In genomic region chr3:126750760-126751129, GRCh38 we compare ENCODE assay signal across 25 cellular contexts. TPM values are rescaled to one million over a fixed set of nuclear protein-coding genes. Genes with fewer than 3 reads are reported as not detected.
DNase-seq lines count a peak whose midpoint lies in the region; ATAC-seq, FAIRE-seq and TF ChIP-seq lines count a peak whose summit lies in the region.
"Had no signal": no experiment of that assay in that cellular context is flagged by ENCODE, and none has a peak within 500 bp of the region (broad histone marks: within the 10 kb centered on the region; RNA-seq: fewer than 3 reads in every experiment).

No MANE protein-coding gene starts in this region.

- H3K9ac ChIP-seq in NT2/D1 (ENCODE audit: insufficient read length, low read depth) (no peak overlapping the region), endodermal cell (ENCODE audit: extremely low read depth, low read length, poor library complexity, severe bottlenecking) (no peak overlapping the region), HepG2 (ENCODE audit: insufficient read depth, low read depth, low read length) (no peak overlapping the region)

- no peak overlapping the region for H3K4me3 Mint-ChIP-seq in endodermal cell
- H3K4me3 Mint-ChIP-seq: CD8-positive, alpha-beta T cell; natural killer cell had no signal

- CTCF ChIA-PET in HEK293 (lab: Yijun Ruan, JAX) (interaction anchor here (0.9 to 2.7 kb wide), 5 partner anchors 9 to 797 kb away, joined by 3 to 10 read pairs (median 5); no protein-coding TSS in a partner anchor), HepG2 (lab: Yijun Ruan, JAX; ENCODE audit: low intra/inter-chr PET ratio, low total read pairs) (no interaction called here)

- H3K4me2 ChIP-seq in osteoblast (ENCODE audit: insufficient read depth, low read length) (no peak overlapping the region), HepG2 (ENCODE audit: low read depth, low read length) (no peak overlapping the region)

- H3K4me1 ChIP-seq in HEK293 (ENCODE audit: control insufficient read depth, insufficient read depth, low read length) (no peaks in the 10 kb centered on the region), NT2/D1 (ENCODE audit: insufficient read depth, insufficient read length) (peaks cover 17% of the 10 kb centered on the region), endodermal cell (ENCODE audit: control insufficient read depth, insufficient read depth, low read length) (peaks cover 11% of the 10 kb centered on the region), osteoblast (ENCODE audit: insufficient read depth, low read length) (peaks cover 22% of the 10 kb centered on the region), HepG2 (ENCODE audit: insufficient read depth, low read length) (peaks cover 33% of the 10 kb centered on the region)

- no peaks in the 10 kb centered on the region for H3K27me3 Mint-ChIP-seq in endodermal cell (ENCODE audit: insufficient read depth)

- peak overlapping the region; percentile 82 for H3K27ac Mint-ChIP-seq in endodermal cell
- H3K27ac Mint-ChIP-seq: activated T-helper 2 cell treated with anti-CD3 and anti-CD28 coated beads, Interferon-gamma antibody, Interleukin-2, Interleukin-4, amounts not matched to agents 10 μg/mL and 5 μg/mL and 100 μg/mL, durations not matched to agents 14 hours and 24 hours and 36 hours; CD8-positive, alpha-beta T cell; natural killer cell had no signal

- TF ChIP-seq CTCF in HEK293 (tag by site-specific recombination; IDR thresholded peaks at IDR 0.05) (no peak), endodermal cell (conservative IDR thresholded peaks at IDR 0.05) (no peak), osteoblast (IDR thresholded peaks at IDR 0.05; ENCODE audit: extremely low read depth, low read depth, low read length) (no peak), HepG2 (CRISPR knock-in tag; IDR thresholded peaks at IDR 0.05) (no peak)

- no peaks in the 10 kb centered on the region for H3K9me3 Mint-ChIP-seq in endodermal cell
- H3K9me3 Mint-ChIP-seq: activated T-helper 2 cell treated with anti-CD3 and anti-CD28 coated beads, Interferon-gamma antibody, Interleukin-2, Interleukin-4, amounts not matched to agents 10 μg/mL and 5 μg/mL and 100 μg/mL, durations not matched to agents 14 hours and 24 hours and 36 hours; CD8-positive, alpha-beta T cell; natural killer cell had no signal

- H3K4me3 ChIP-seq in HEK293 (ENCODE audit: low read depth, low read length) (no peak overlapping the region), NT2/D1 (ENCODE audit: insufficient read length, low read depth) (no peak overlapping the region), endodermal cell (ENCODE audit: low read length) (no peak overlapping the region), osteoblast (ENCODE audit: insufficient read depth, low read length) (no peak overlapping the region), HepG2 (replicated peaks in 1 of 3; ENCODE audit: insufficient read depth in 1 of 3, low read depth in 2 of 3, low read length in 3 of 3) (no peak overlapping the region)
- H3K4me3 ChIP-seq: lower lobe of right lung, psoas muscle, spleen, suprapubic skin, vagina had no signal

- no peak for FAIRE-seq in HepG2 (lab: Jason Lieb, UNC)
- FAIRE-seq: bronchial epithelial cell, GM19239 had no signal

- TF ChIP-seq EP300 in HepG2 (IDR thresholded peaks at IDR 0.05; ENCODE audit: low read depth in 2 of 2, low read length in 2 of 2), result no peak
- TF ChIP-seq EP300 in HepG2 (CRISPR knock-in tag; IDR thresholded peaks at IDR 0.05; ENCODE audit: borderline replicate concordance), result no peak

- no TSS peak for BruUV-seq in HepG2 (replicated peaks; lab: Mats Ljungman, UMichigan)

- WGBS in endodermal cell (ENCODE audit: insufficient coverage in 1 of 2, insufficient read length in 1 of 2), 2 experiments, result 40 to 70% methylated on average over 3 to 5 of the region's 5 CpGs
- 87% methylated on average over 5 of the region's 5 CpGs for WGBS in HepG2 (ENCODE audit: low lambda C conversion rate)

- no peak for ATAC-seq in HepG2
- ATAC-seq in HG03025 (IDR thresholded peaks at IDR 0.05; ENCODE audit: low FRiP score, unreplicated experiment), result no peak
- ATAC-seq: activated CD4-positive, CD25-positive, alpha-beta regulatory T cell treated with anti-CD3 and anti-CD28 coated beads, Interleukin-2, amount 50 U/mL, for 24 hours; CD8-positive, alpha-beta T cell; esophagus mucosa; lower lobe of right lung; natural killer cell; psoas muscle had no signal

- H2AFZ ChIP-seq in osteoblast (ENCODE audit: low read length) (no peak overlapping the region), HepG2 (ENCODE audit: low read length) (no peak overlapping the region)

- H3K4me1 Mint-ChIP-seq in endodermal cell, result peaks cover 28% of the 10 kb centered on the region

- peaks cover 4% of the 10 kb centered on the region for H4K20me1 ChIP-seq in osteoblast (ENCODE audit: insufficient read depth, low read length)
- peaks cover 3% of the 10 kb centered on the region; the same call in 1 of the 2 replicates for H4K20me1 ChIP-seq in HepG2 (ENCODE audit: insufficient read depth, low read length)

- H3K9me3 ChIP-seq in HEK293 (ENCODE audit: control insufficient read depth, insufficient read depth, low read depth, low read length) (no peaks in the 10 kb centered on the region), NT2/D1 (ENCODE audit: insufficient read depth, low read length) (no peaks in the 10 kb centered on the region), endodermal cell (ENCODE audit: control insufficient read depth, low read length) (no peaks in the 10 kb centered on the region), osteoblast (ENCODE audit: low read depth, low read length) (no peaks in the 10 kb centered on the region), HepG2 (ENCODE audit: low read length) (no peaks in the 10 kb centered on the region)
- H3K9me3 ChIP-seq: lower lobe of right lung, psoas muscle, spleen, suprapubic skin, vagina had no signal

- DNase-seq in NT2/D1 (ENCODE audit: low read depth, low spot score), result peak; percentile 43
- DNase-seq in endodermal cell, result peak; percentile 74
- DNase-seq in osteoblast (ENCODE audit: insufficient read length, low spot score, missing footprints), result peak; percentile 76
- DNase-seq in NCI-H1105 treated with DMSO at 0.1 percent for 48 hours (lab: John Stamatoyannopoulos, UW), result no peak
- no peak for DNase-seq in NCI-H748 (lab: John Stamatoyannopoulos, UW; ENCODE audit: unreplicated experiment)
- DNase-seq in HepG2 (ENCODE audit: low spot score), result no peak
- DNase-seq: EL, HCEC 1CT, lower lobe of right lung, natural killer cell, NCI-H1436, NCI-H226, psoas muscle, SHP77, spleen had no signal

- H3K79me2 ChIP-seq in osteoblast (ENCODE audit: insufficient read depth, low read length) (no peaks in the 10 kb centered on the region), HepG2 (ENCODE audit: insufficient read depth, low read length) (no peaks in the 10 kb centered on the region)

- H3K36me3 ChIP-seq in HEK293 (ENCODE audit: control insufficient read depth in 2 of 2, insufficient read depth in 1 of 2, low read length in 2 of 2), result no peaks in the 10 kb centered on the region
- peaks cover 3% of the 10 kb centered on the region for H3K36me3 ChIP-seq in NT2/D1 (ENCODE audit: insufficient read depth, insufficient read length, low read length)
- H3K36me3 ChIP-seq in endodermal cell (ENCODE audit: control insufficient read depth, insufficient read depth, low read length), result no peaks in the 10 kb centered on the region
- H3K36me3 ChIP-seq in osteoblast (ENCODE audit: insufficient read depth, low read length), result no peaks in the 10 kb centered on the region
- 0 out of 5 replicates have a peak, but pooled peaks cover 0 to 2% of the 10 kb centered on the region in 2 experiments for H3K36me3 ChIP-seq in HepG2 (replicated peaks in 1 of 2; ENCODE audit: control insufficient read depth in 1 of 2, insufficient read depth in 2 of 2, low read length in 2 of 2)
- H3K36me3 ChIP-seq: lower lobe of right lung, spleen, suprapubic skin, vagina had no signal

- no peak for TF ChIP-seq RAD21 in HepG2 (CRISPR knock-in tag; IDR thresholded peaks at IDR 0.05)

- POLR2A ChIA-PET in HEK293 (lab: Yijun Ruan, JAX) (no interaction called here), HepG2 (lab: Yijun Ruan, JAX) (no interaction called here)

- in situ Hi-C loops in HepG2 (cut with HindIII; ENCODE audit: extremely low pct_ligation_motif_present, low pct_unique_long_range_greater_than_20kb), result loop anchor here (5.0 to 10.0 kb wide), 3 partner anchors 212 to 704 kb away; no protein-coding TSS in a partner anchor

- TF ChIP-seq POLR2A in HepG2 (IDR thresholded peaks at IDR 0.05; ENCODE audit: insufficient read depth in 1 of 2, low read depth in 2 of 2, low read length in 2 of 2), result no peak

- intact Hi-C loops in HepG2 (cut with micrococcal nuclease; ENCODE audit: unreplicated experiment), result loop anchor here (5.0 kb wide), 2 partner anchors 427 to 552 kb away; no protein-coding TSS in a partner anchor

- H3K27me3 ChIP-seq in NT2/D1 (ENCODE audit: insufficient read depth, insufficient read length) (no peaks in the 10 kb centered on the region), endodermal cell (ENCODE audit: control insufficient read depth, insufficient read depth, low read length, poor library complexity, severe bottlenecking) (no peaks in the 10 kb centered on the region), osteoblast (ENCODE audit: insufficient read depth, low read length) (no peaks in the 10 kb centered on the region), HepG2 (ENCODE audit: control insufficient read depth in 1 of 2, insufficient read depth in 2 of 2, low read length in 2 of 2) (no peaks in the 10 kb centered on the region; a peak in 1 of 5 replicates)
- H3K27me3 ChIP-seq: spleen, suprapubic skin, vagina had no signal

- H3K36me3 Mint-ChIP-seq in endodermal cell (ENCODE audit: low read depth), result no peaks in the 10 kb centered on the region
- H3K36me3 Mint-ChIP-seq: natural killer cell had no signal

- H3K27ac ChIP-seq in HEK293 (ENCODE audit: extremely low read depth, low read depth, low read length) (no peak overlapping the region), endodermal cell (ENCODE audit: low read depth, low read length) (peak overlapping the region; percentile 40), osteoblast (ENCODE audit: low read depth, low read length) (no peak overlapping the region), HepG2 (ENCODE audit: extremely low read length, insufficient read depth, low read length) (no peak overlapping the region)
- H3K27ac ChIP-seq: lower lobe of right lung, psoas muscle, spleen, suprapubic skin, vagina had no signal

RNA-seq across cellular contexts. Expression of gene CHCHD6, which starts 46.7 kb away (rescaled TPM):
- total RNA-seq in endodermal cell (10 to 100 TPM; 23.6 to 34.4 TPM), osteoblast (10.9 and 13.0 TPM in 2 replicates), HepG2 (2016; rRNA removed; fragmentation: Illumina TruSeq; extraction: Trizol) (20.3 and 24.8 TPM in 2 replicates)
- polyA plus RNA-seq in endodermal cell (2013, experiment 1 of 2), result 42.5 TPM
- 39.8 TPM for polyA plus RNA-seq in endodermal cell (2013, experiment 2 of 2)
- 10.6 and 13.0 TPM in 2 replicates for total RNA-seq in HepG2 (2016; cell fraction: cytosol; rRNA removed; fragmentation: Illumina TruSeq; extraction: Trizol; ENCODE audit: low read depth)
- 21.0 and 27.0 TPM in 2 replicates for total RNA-seq in HepG2 (2016; cell fraction: insoluble cytoplasmic fraction; rRNA removed; fragmentation: Illumina TruSeq; extraction: Trizol)
- total RNA-seq in HepG2 (2016; cell fraction: membrane; rRNA removed; fragmentation: Illumina TruSeq; extraction: Trizol), result 12.4 and 16.6 TPM in 2 replicates
- 11.5 and 15.1 TPM in 2 replicates for total RNA-seq in HepG2 (2016; cell fraction: nucleus; rRNA removed; fragmentation: Illumina TruSeq; extraction: Trizol)
- 18.5 and 20.8 TPM in 2 replicates for polyA plus RNA-seq in HepG2 (2011; rRNA removed)
- 19.5 and 23.3 TPM in 2 replicates for polyA plus RNA-seq in HepG2 (2011; cell fraction: cytosol; rRNA removed)
- polyA plus RNA-seq in HepG2 (2011; cell fraction: nucleus; rRNA removed), result 8.9 and 9.9 TPM in 2 replicates
- polyA plus RNA-seq in HepG2 (2012), result 10.9 and 12.0 TPM in 2 replicates
- 12.6 and 15.1 TPM in 2 replicates for polyA plus RNA-seq in HepG2 (2016; cell fraction: cytosol; fragmentation: Illumina TruSeq; extraction: Trizol; ENCODE audit: low read depth)
- 28.8 and 28.9 TPM in 2 replicates for polyA plus RNA-seq in HepG2 (2016; cell fraction: insoluble cytoplasmic fraction; fragmentation: Illumina TruSeq; extraction: Trizol; ENCODE audit: low read depth)
- polyA plus RNA-seq in HepG2 (2016; cell fraction: membrane; fragmentation: Illumina TruSeq; extraction: Trizol; ENCODE audit: low read depth), result 13.3 and 13.9 TPM in 2 replicates
- 15.3 and 19.3 TPM in 2 replicates for polyA plus RNA-seq in HepG2 (2016; cell fraction: nucleus; fragmentation: Illumina TruSeq; extraction: Trizol; ENCODE audit: insufficient read depth, low read depth)
- 5.3 and 6.9 TPM in 2 replicates for polyA minus RNA-seq in HepG2 (2011; rRNA and poly(A)+ RNA removed; ENCODE audit: low replicate concordance)
- polyA minus RNA-seq in HepG2 (2011; cell fraction: cytosol; rRNA and poly(A)+ RNA removed), result 3.1 and 3.6 TPM in 2 replicates
- 7.2 and 10.6 TPM in 2 replicates for polyA minus RNA-seq in HepG2 (2011; cell fraction: nucleus; rRNA and poly(A)+ RNA removed)

Comparison
In these comparisons a context has a peak if more than half of its experiments do, and no peak if none do; other contexts are left out.
1. DNase-seq: peak in NT2/D1 (single experiment), endodermal cell (single experiment) and osteoblast (single experiment); none in NCI-H1105 treated with DMSO at 0.1 percent for 48 hours (single experiment), NCI-H748 (single experiment) and HepG2 (single experiment).
2. Of the 63 proteins assayed by ChIP-seq in both HepG2 and HEK293: peak only in HepG2: none; only in HEK293: PATZ1 and ZNF335; in both: none; in neither: 61.